In genomic region chr16:79114759-79115158, GRCh38 we compare ENCODE assay signal across 23 cellular contexts.
DNase-seq lines count a peak whose midpoint lies in the region; ATAC-seq and TF ChIP-seq lines count a peak whose summit lies in the region.
"Had no signal": no experiment of that assay in that cellular context is flagged by ENCODE, and none has a peak within 500 bp of the region (broad histone marks: within the 10 kb centered on the region; RNA-seq: fewer than 3 reads in every experiment).

No MANE protein-coding gene starts in this region.

- TF ChIP-seq POLR2A in gastroesophageal sphincter (IDR thresholded peaks at IDR 0.05) = no peak
- no peak for TF ChIP-seq POLR2A in adrenal gland (IDR thresholded peaks at IDR 0.05)

- no peak for TF ChIP-seq EP300 in gastroesophageal sphincter (IDR thresholded peaks at IDR 0.05)

- H3K4me3 ChIP-seq in endodermal cell (ENCODE audit: low read length) (no peak overlapping the region), gastroesophageal sphincter (no peak overlapping the region), adrenal gland (no peak overlapping the region)
- H3K4me3 ChIP-seq: BLaER1, GM12878, GM23248 had no signal

- no peaks in the 10 kb centered on the region for H3K4me1 ChIP-seq in endodermal cell (ENCODE audit: control insufficient read depth, insufficient read depth, low read length)
- H3K4me1 ChIP-seq in gastroesophageal sphincter = no peaks in the 10 kb centered on the region
- no peaks in the 10 kb centered on the region for H3K4me1 ChIP-seq in adrenal gland (replicated peaks in 1 of 2)
- H3K4me1 ChIP-seq: BLaER1, Caco-2 had no signal

- H3K27ac ChIP-seq in endodermal cell (ENCODE audit: low read depth, low read length) (no peak overlapping the region), gastroesophageal sphincter (no peak overlapping the region), adrenal gland (no peak overlapping the region)
- H3K27ac ChIP-seq: 22Rv1, BLaER1, C4-2B, GM23248 had no signal

- DNase-seq in Daoy (ENCODE audit: low read depth) = peak; percentile 11
- peak; percentile 11 for DNase-seq in NCI-H2227 treated with DMSO at 0.1 percent for 48 hours (lab: John Stamatoyannopoulos, UW)
- peak; percentile 40 for DNase-seq in endodermal cell
- no peak for DNase-seq in nephron progenitor cell
- DNase-seq in hypothalamus (lab: John Stamatoyannopoulos, UW) = no peak
- no peak for DNase-seq in adrenal gland
- DNase-seq: Caco-2; CD4-positive, CD25-positive, alpha-beta regulatory T cell; CD8-positive, alpha-beta T cell; DMS153; DND-41; EL; GDM1; GM23248; H7; HCEC 1CT had no signal

- no peak overlapping the region for H3K4me3 Mint-ChIP-seq in endodermal cell
- no peak overlapping the region for H3K4me3 Mint-ChIP-seq in nephron progenitor cell
- H3K4me3 Mint-ChIP-seq: B cell; CD4-positive, CD25-positive, alpha-beta regulatory T cell; CD8-positive, alpha-beta T cell had no signal

- ATAC-seq in GM18870 (IDR thresholded peaks at IDR 0.05; ENCODE audit: unreplicated experiment) = no peak
- no peak for ATAC-seq in gastroesophageal sphincter
- ATAC-seq: CD8-positive, alpha-beta T cell; GM12878 had no signal

- WGBS in endodermal cell (ENCODE audit: insufficient coverage in 1 of 2, insufficient read length in 1 of 2), 2 experiments = 87 to 88% methylated on average over 8 of the region's 8 CpGs
- 58 to 81% methylated on average over 3 to 7 of the region's 8 CpGs for WGBS in gastroesophageal sphincter (ENCODE audit: low coverage in 1 of 2), 2 donors
- 34 to 66% (median 65%) methylated on average over 5 to 8 of the region's 8 CpGs for WGBS in adrenal gland, 4 donors

- no peak overlapping the region for H3K27ac Mint-ChIP-seq in endodermal cell
- H3K27ac Mint-ChIP-seq in nephron progenitor cell = peak overlapping the region; percentile 67
- H3K27ac Mint-ChIP-seq: B cell; CD8-positive, alpha-beta T cell had no signal

- intact Hi-C loops in adrenal gland (cut with DNase I) = no loop called here

- H3K9me3 Mint-ChIP-seq in endodermal cell = peaks cover 9% of the 10 kb centered on the region
- H3K9me3 Mint-ChIP-seq in nephron progenitor cell = peaks cover 29% of the 10 kb centered on the region
- H3K9me3 Mint-ChIP-seq: CD8-positive, alpha-beta T cell had no signal

- H3K27me3 Mint-ChIP-seq in endodermal cell (ENCODE audit: insufficient read depth) (peaks cover 5% of the 10 kb centered on the region), nephron progenitor cell (ENCODE audit: low read depth, poor library complexity) (peaks cover 3% of the 10 kb centered on the region)
- H3K27me3 Mint-ChIP-seq: CD4-positive, CD25-positive, alpha-beta regulatory T cell had no signal

- no peak overlapping the region for H3K9ac ChIP-seq in endodermal cell (ENCODE audit: extremely low read depth, low read length, poor library complexity, severe bottlenecking)
- H3K9ac ChIP-seq: BLaER1, GM23248 had no signal

- no peak for TF ChIP-seq CTCF in endodermal cell (conservative IDR thresholded peaks at IDR 0.05)
- TF ChIP-seq CTCF in nephron progenitor cell (IDR thresholded peaks at IDR 0.05) = no peak
- TF ChIP-seq CTCF in gastroesophageal sphincter (IDR thresholded peaks at IDR 0.05) = no peak
- no peak for TF ChIP-seq CTCF in adrenal gland (IDR thresholded peaks at IDR 0.05)

- H3K4me1 Mint-ChIP-seq in endodermal cell = peaks cover 12% of the 10 kb centered on the region
- H3K4me1 Mint-ChIP-seq in nephron progenitor cell = peaks cover 52% of the 10 kb centered on the region
- H3K4me1 Mint-ChIP-seq: B cell had no signal

- H3K27me3 ChIP-seq in endodermal cell (ENCODE audit: control insufficient read depth, insufficient read depth, low read length, poor library complexity, severe bottlenecking) (no peaks in the 10 kb centered on the region), gastroesophageal sphincter (no peaks in the 10 kb centered on the region), adrenal gland (no peaks in the 10 kb centered on the region)
- H3K27me3 ChIP-seq: BLaER1 had no signal

- H3K9me3 ChIP-seq in endodermal cell (ENCODE audit: control insufficient read depth, low read length) (peaks cover 15% of the 10 kb centered on the region), gastroesophageal sphincter (peaks cover 0 to 7% (median 0%) of the 10 kb centered on the region in 3 donors), adrenal gland (replicated peaks in 1 of 3) (no peaks in the 10 kb centered on the region)
- H3K9me3 ChIP-seq: Caco-2 had no signal

- H3K36me3 Mint-ChIP-seq in endodermal cell (ENCODE audit: low read depth) (no peaks in the 10 kb centered on the region), nephron progenitor cell (ENCODE audit: low read depth) (peaks cover 14% of the 10 kb centered on the region)
- H3K36me3 Mint-ChIP-seq: CD8-positive, alpha-beta T cell had no signal

- no peaks in the 10 kb centered on the region for H3K36me3 ChIP-seq in endodermal cell (ENCODE audit: control insufficient read depth, insufficient read depth, low read length)
- H3K36me3 ChIP-seq in gastroesophageal sphincter = no peaks in the 10 kb centered on the region
- H3K36me3 ChIP-seq in adrenal gland (replicated peaks in 1 of 2) = no peaks in the 10 kb centered on the region
- H3K36me3 ChIP-seq: BLaER1 had no signal

Comparison
In these comparisons a context has a peak if more than half of its experiments do, and no peak if none do; other contexts are left out.
1. DNase-seq: peak in Daoy (single experiment), NCI-H2227 treated with DMSO at 0.1 percent for 48 hours (single experiment) and endodermal cell (single experiment); none in nephron progenitor cell (single experiment), hypothalamus (0 of 51) and adrenal gland (0 of 7).